In the genomic region with DNA sequence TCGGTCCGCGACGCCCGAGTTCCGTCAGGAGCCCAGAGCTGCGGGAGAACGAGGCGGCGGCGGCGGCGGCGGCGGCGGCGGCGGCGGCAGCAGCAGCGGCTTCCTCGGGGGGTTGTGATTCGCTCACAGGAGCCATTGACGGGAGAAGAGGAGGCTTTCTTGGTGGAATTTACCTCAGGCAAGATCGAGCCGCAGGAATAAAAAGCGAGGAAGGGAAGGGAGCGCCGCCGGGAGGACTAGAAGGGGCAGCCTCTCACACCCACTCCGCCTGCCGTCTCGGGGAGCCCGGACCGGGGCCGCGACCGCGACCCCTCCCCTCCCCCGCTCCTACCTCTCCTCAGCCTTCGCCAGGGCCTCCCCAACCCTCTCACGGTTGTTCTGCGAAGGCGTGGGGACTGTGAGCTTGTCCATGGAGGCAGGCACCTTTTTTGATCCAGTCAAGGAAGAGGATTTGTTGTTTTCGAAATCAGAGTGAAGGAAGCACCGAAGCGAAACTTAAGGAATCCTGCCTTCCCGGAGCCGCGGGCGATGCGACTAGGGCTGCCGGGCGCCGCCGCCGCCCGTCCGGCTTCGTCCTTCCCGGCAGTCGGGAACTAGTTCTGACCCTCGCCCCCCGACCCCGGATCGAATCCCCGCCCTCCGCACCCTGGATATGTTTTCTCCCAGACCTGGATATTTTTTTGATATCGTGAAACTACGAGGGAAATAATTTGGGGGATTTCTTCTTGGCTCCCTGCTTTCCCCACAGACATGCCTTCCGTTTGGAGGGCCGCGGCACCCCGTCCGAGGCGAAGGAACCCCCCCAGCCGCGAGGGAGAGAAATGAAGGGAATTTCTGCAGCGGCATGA, we compare ENCODE assay signal across 8 cellular contexts. TPM values are rescaled to one million over a fixed set of nuclear protein-coding genes. Genes with fewer than 3 reads are reported as not detected.
A peak's percentile ranks its signal among the peaks of the same experiment; 100 is the strongest.
DNase-seq lines count a peak whose midpoint lies in the region; ATAC-seq and TF ChIP-seq lines count a peak whose summit lies in the region.

No MANE protein-coding gene starts in this region.

- H3K9me3 ChIP-seq in DOHH2 (ENCODE audit: control insufficient read depth, insufficient read depth, low read length) (no peaks in the 10 kb centered on the region), KOPT-K1 (ENCODE audit: insufficient read depth, low read length, poor library complexity, severe bottlenecking) (no peaks in the 10 kb centered on the region), right lobe of liver (no peaks in the 10 kb centered on the region)

- peak; percentile 54 for DNase-seq in activated CD4-positive, alpha-beta T cell treated with anti-CD3 and anti-CD28 coated beads for 48 hours
- DNase-seq in dedifferentiated amniotic fluid mesenchymal stem cell (ENCODE audit: extremely low spot score) (peak; percentile 32), right lobe of liver (peak; percentile 62 to 73 (median 63)), HK-2 (ENCODE audit: unreplicated experiment) (no peak)
- peak; percentile 23 to 38 for DNase-seq in stimulated activated CD4-positive, alpha-beta T cell treated with anti-CD3 and anti-CD28 coated beads, Interleukin-4, amount 100 ng/mL, for 4 hours

- peak overlapping the region; percentile 90 for H3K4me2 ChIP-seq in DOHH2 (ENCODE audit: low read length)

- peak overlapping the region; percentile 53 for H3K27ac ChIP-seq in DOHH2 (ENCODE audit: low read depth, low read length)
- H3K27ac ChIP-seq in KOPT-K1 (ENCODE audit: low read depth, low read length, poor library complexity, severe bottlenecking) = peak overlapping the region; percentile 69
- peak overlapping the region; percentile 85 to 89 (median 85) for H3K27ac ChIP-seq in right lobe of liver

- H3K4me3 ChIP-seq in DOHH2 (ENCODE audit: low read length) (peak overlapping the region; percentile 88), right lobe of liver (peak overlapping the region; percentile 67 to 90 (median 84))

- H3K4me1 ChIP-seq in DOHH2 (ENCODE audit: control insufficient read depth, low read length) (peaks cover 29% of the 10 kb centered on the region), right lobe of liver (peaks cover 0 to 26% (median 10%) of the 10 kb centered on the region in 4 donors)

- H3K9me2 ChIP-seq in DOHH2 (replicated peaks; ENCODE audit: control insufficient read depth, low read length) = no peaks in the 10 kb centered on the region

- TF ChIP-seq POLR2A in right lobe of liver (IDR thresholded peaks at IDR 0.05) = no peak

- H4K20me1 ChIP-seq in DOHH2 (ENCODE audit: control insufficient read depth, insufficient read depth, low read depth, low read length) = no peaks in the 10 kb centered on the region

- H3K27me3 ChIP-seq in DOHH2 (ENCODE audit: control insufficient read depth, low read length) (no peaks in the 10 kb centered on the region), right lobe of liver (no peaks in the 10 kb centered on the region)

- under 1% methylated on average over 33 of the region's 78 CpGs for WGBS in right lobe of liver (ENCODE audit: insufficient coverage, low coverage, low lambda C conversion rate, missing lambda C conversion rate)

- intact Hi-C loops in right lobe of liver (cut with DNase I) = no loop called here

- TF ChIP-seq CTCF in DOHH2 (IDR thresholded peaks at IDR 0.05; ENCODE audit: low read depth, low read length, poor library complexity, severe bottlenecking) = peak; percentile 4
- TF ChIP-seq CTCF in right lobe of liver (IDR thresholded peaks at IDR 0.05) = no peak

- H3F3A ChIP-seq in DOHH2 (ENCODE audit: control insufficient read depth, insufficient read depth) = peaks cover 26% of the 10 kb centered on the region

- ATAC-seq in GM21786 (IDR thresholded peaks at IDR 0.05; ENCODE audit: unreplicated experiment) (peak; percentile 11), right lobe of liver (peak; percentile 26 to 58 (median 42))

- H3K36me3 ChIP-seq in DOHH2 (ENCODE audit: control insufficient read depth, low read length) (peaks cover 7% of the 10 kb centered on the region; the same call in 1 of the 2 replicates), KOPT-K1 (ENCODE audit: insufficient read depth, low read length) (no peaks in the 10 kb centered on the region), right lobe of liver (no peaks in the 10 kb centered on the region)

- peaks cover 57% of the 10 kb centered on the region for H3K79me2 ChIP-seq in DOHH2 (ENCODE audit: control insufficient read depth, low read length)

RNA-seq across cellular contexts. Expression of a gene that starts 0.6 kb away (rescaled TPM):
- total RNA-seq in right lobe of liver = 10 to 100 TPM; 14.6 to 25.2 (median 18.7) TPM
